Comparison of ENCODE assay signal across 19 cellular contexts in genomic region chr17:39757176-39757662, GRCh38. TPM values are rescaled to one million over a fixed set of nuclear protein-coding genes. Genes with fewer than 3 reads are reported as not detected.
A peak's percentile ranks its signal among the peaks of the same experiment; 100 is the strongest.
DNase-seq lines count a peak whose midpoint lies in the region; ATAC-seq and TF ChIP-seq lines count a peak whose summit lies in the region.
"Had no signal": no experiment of that assay in that cellular context is flagged by ENCODE, and none has a peak within 500 bp of the region (broad histone marks: within the 10 kb centered on the region; RNA-seq: fewer than 3 reads in every experiment).

No MANE protein-coding gene starts in this region.

- peaks cover 3% of the 10 kb centered on the region for H3K36me3 ChIP-seq in CD4-positive, alpha-beta memory T cell (ENCODE audit: insufficient read depth, low read length)
- H3K36me3 ChIP-seq in GM23338 (ENCODE audit: insufficient read depth): no peaks in the 10 kb centered on the region
- H3K36me3 ChIP-seq in ascending aorta: no peaks in the 10 kb centered on the region
- H3K36me3 ChIP-seq: brain microvascular endothelial cell, neural progenitor cell, thyroid gland had no signal

- peak overlapping the region; percentile 38; the same call in 1 of the 2 replicates for H2AFZ ChIP-seq in GM23338
- H2AFZ ChIP-seq: neural progenitor cell, PC-9 had no signal

- H3K36me3 Mint-ChIP-seq in CD4-positive, alpha-beta memory T cell: peaks cover 8 to 31% of the 10 kb centered on the region in 2 donors
- H3K36me3 Mint-ChIP-seq in GM23338 (ENCODE audit: low read depth): no peaks in the 10 kb centered on the region
- peaks cover 12% of the 10 kb centered on the region for H3K36me3 Mint-ChIP-seq in activated T-helper 1 cell treated with anti-CD3 and anti-CD28 coated beads, Interleukin-12 subunit alpha, Interleukin-12 subunit beta, Interleukin-2, Interleukin-4 antibody, amounts not matched to agents 30 ng/mL and 10 ng/mL and 1 ng/mL, durations not matched to agents 14 hours and 24 hours and 36 hours (ENCODE audit: low read depth)
- H3K36me3 Mint-ChIP-seq in naive thymus-derived CD8-positive, alpha-beta T cell: peaks cover 0 to 11% (median 8%) of the 10 kb centered on the region in 3 donors
- H3K36me3 Mint-ChIP-seq: neural progenitor cell, WTC11 had no signal

- no peaks in the 10 kb centered on the region for H3K79me2 ChIP-seq in GM23338 (replicated peaks; ENCODE audit: insufficient read depth)

- H3K27ac ChIP-seq in CD4-positive, alpha-beta memory T cell (ENCODE audit: low read depth, low read length): peak overlapping the region; percentile 90
- H3K27ac ChIP-seq in GM23338 (ENCODE audit: low read depth) (no peak overlapping the region), ascending aorta (no peak overlapping the region)
- H3K27ac ChIP-seq: brain microvascular endothelial cell, C4-2B, neural progenitor cell, PC-9, thyroid gland had no signal

- no peak overlapping the region for H3K4me2 ChIP-seq in GM23338
- H3K4me2 ChIP-seq: neural progenitor cell, PC-9 had no signal

- H3K4me3 Mint-ChIP-seq in CD4-positive, alpha-beta memory T cell: peak overlapping the region in 7 of 8 donors; percentile 7 to 66 (median 45)
- no peak overlapping the region; the same call in 2 of the 3 replicates for H3K4me3 Mint-ChIP-seq in GM23338
- peak overlapping the region; percentile 60 for H3K4me3 Mint-ChIP-seq in activated T-helper 1 cell treated with anti-CD3 and anti-CD28 coated beads, Interleukin-12 subunit alpha, Interleukin-12 subunit beta, Interleukin-2, Interleukin-4 antibody, amounts not matched to agents 30 ng/mL and 10 ng/mL and 1 ng/mL, durations not matched to agents 14 hours and 24 hours and 36 hours
- H3K4me3 Mint-ChIP-seq in naive thymus-derived CD8-positive, alpha-beta T cell: peak overlapping the region in 9 of 10 donors; percentile 47 to 91 (median 76)
- H3K4me3 Mint-ChIP-seq: WTC11 had no signal

- peaks cover 48 to 69% (median 56%) of the 10 kb centered on the region in 4 donors for H3K4me1 Mint-ChIP-seq in CD4-positive, alpha-beta memory T cell
- H3K4me1 Mint-ChIP-seq in GM23338: peaks cover 34% of the 10 kb centered on the region
- peaks cover 65% of the 10 kb centered on the region for H3K4me1 Mint-ChIP-seq in activated T-helper 1 cell treated with anti-CD3 and anti-CD28 coated beads, Interleukin-12 subunit alpha, Interleukin-12 subunit beta, Interleukin-2, Interleukin-4 antibody, amounts not matched to agents 30 ng/mL and 10 ng/mL and 1 ng/mL, durations not matched to agents 14 hours and 24 hours and 36 hours (ENCODE audit: low read depth)
- peaks cover 29 to 80% (median 71%) of the 10 kb centered on the region in 4 donors for H3K4me1 Mint-ChIP-seq in naive thymus-derived CD8-positive, alpha-beta T cell

- no peaks in the 10 kb centered on the region for H4K20me1 ChIP-seq in GM23338 (replicated peaks; ENCODE audit: insufficient read depth)

- no peak for TF ChIP-seq CTCF in GM23338 (conservative IDR thresholded peaks at IDR 0.05; ENCODE audit: low read depth in 2 of 2)
- TF ChIP-seq CTCF in ascending aorta (IDR thresholded peaks at IDR 0.05): no peak

- CTCF ChIA-PET in CD4-positive, alpha-beta memory T cell (lab: Charles Lee; ENCODE audit: partially characterized antibody): interaction anchor here (0.7 to 7.0 kb wide), 5 partner anchors 34 to 135 kb away, joined by 3 to 68 read pairs (median 9); partner anchors contain the start of gene IKZF3

- H3K9me3 ChIP-seq in CD4-positive, alpha-beta memory T cell (ENCODE audit: control insufficient read depth in 1 of 2, low read length in 2 of 2): no peaks in the 10 kb centered on the region
- no peaks in the 10 kb centered on the region for H3K9me3 ChIP-seq in ascending aorta
- H3K9me3 ChIP-seq: thyroid gland had no signal

- H3F3A ChIP-seq in GM23338 (replicated peaks; ENCODE audit: low read depth): peaks cover 12% of the 10 kb centered on the region

- H3K9me3 Mint-ChIP-seq in CD4-positive, alpha-beta memory T cell: no peaks in the 10 kb centered on the region
- H3K9me3 Mint-ChIP-seq in GM23338: no peaks in the 10 kb centered on the region; the same call in 2 of the 3 replicates
- no peaks in the 10 kb centered on the region for H3K9me3 Mint-ChIP-seq in activated T-helper 1 cell treated with anti-CD3 and anti-CD28 coated beads, Interleukin-12 subunit alpha, Interleukin-12 subunit beta, Interleukin-2, Interleukin-4 antibody, amounts not matched to agents 30 ng/mL and 10 ng/mL and 1 ng/mL, durations not matched to agents 14 hours and 24 hours and 36 hours
- no peaks in the 10 kb centered on the region for H3K9me3 Mint-ChIP-seq in naive thymus-derived CD8-positive, alpha-beta T cell
- H3K9me3 Mint-ChIP-seq: neural progenitor cell, WTC11 had no signal

- no peak for DNase-seq in CD4-positive, alpha-beta memory T cell
- no peak for DNase-seq in GM23338 (ENCODE audit: low spot score)
- DNase-seq in activated T-helper 1 cell treated with anti-CD3 and anti-CD28 coated beads, Interleukin-12 subunit alpha, Interleukin-12 subunit beta, Interleukin-2, Interleukin-4 antibody, amounts not matched to agents 30 ng/mL and 10 ng/mL and 1 ng/mL, durations not matched to agents 14 hours and 24 hours and 36 hours (ENCODE audit: low spot score): no peak
- DNase-seq in naive thymus-derived CD8-positive, alpha-beta T cell: no peak
- DNase-seq in ascending aorta (ENCODE audit: low spot score in 2 of 2): no peak
- DNase-seq: brain microvascular endothelial cell, mammary epithelial cell, NCI-H2029, NCI-H526, PC-9, retina, thyroid gland had no signal

- no peaks in the 10 kb centered on the region for H3K27me3 ChIP-seq in CD4-positive, alpha-beta memory T cell (ENCODE audit: insufficient read depth, low read length)
- H3K27me3 ChIP-seq in GM23338 (ENCODE audit: insufficient read depth): peaks cover 18% of the 10 kb centered on the region
- H3K27me3 ChIP-seq in ascending aorta: no peaks in the 10 kb centered on the region
- H3K27me3 ChIP-seq: brain microvascular endothelial cell, thyroid gland had no signal

- POLR2A ChIA-PET in CD4-positive, alpha-beta memory T cell (lab: Charles Lee; ENCODE audit: partially characterized antibody): interaction anchor here (1.1 to 8.1 kb wide), 11 partner anchors 13 to 105 kb away, joined by 5 to 99 read pairs (median 53); partner anchors contain the start of genes IKZF3, MIEN1 and PNMT
- POLR2A ChIA-PET in naive thymus-derived CD8-positive, alpha-beta T cell (lab: Charles Lee): interaction anchor here (0.7 to 6.2 kb wide), 9 partner anchors 8 to 137 kb away, joined by 3 to 87 read pairs (median 46); partner anchors contain the start of genes IKZF3 and MIEN1

- intact Hi-C loops in CD4-positive, alpha-beta memory T cell (cut with micrococcal nuclease): loop anchor here (10.0 kb wide), 1 partner anchor 198 kb away; no protein-coding TSS in a partner anchor
- intact Hi-C loops in activated T-helper 1 cell treated with anti-CD3 and anti-CD28 coated beads, Interleukin-12 subunit alpha, Interleukin-12 subunit beta, Interleukin-2, Interleukin-4 antibody, amounts not matched to agents 30 ng/mL and 10 ng/mL and 1 ng/mL, durations not matched to agents 14 hours and 24 hours and 36 hours (cut with micrococcal nuclease): loop anchor here (10.0 kb wide), 1 partner anchor 58 kb away; no protein-coding TSS in a partner anchor
- intact Hi-C loops in ascending aorta (cut with DNase I): no loop called here

- H3K27ac Mint-ChIP-seq in CD4-positive, alpha-beta memory T cell: peak overlapping the region; percentile 96 to 100 (median 98)
- H3K27ac Mint-ChIP-seq in GM23338: no peak overlapping the region
- peak overlapping the region; percentile 79 for H3K27ac Mint-ChIP-seq in activated T-helper 1 cell treated with anti-CD3 and anti-CD28 coated beads, Interleukin-12 subunit alpha, Interleukin-12 subunit beta, Interleukin-2, Interleukin-4 antibody, amounts not matched to agents 30 ng/mL and 10 ng/mL and 1 ng/mL, durations not matched to agents 14 hours and 24 hours and 36 hours
- H3K27ac Mint-ChIP-seq in naive thymus-derived CD8-positive, alpha-beta T cell: peak overlapping the region; percentile 83 to 99 (median 96)
- H3K27ac Mint-ChIP-seq: neural progenitor cell, WTC11 had no signal

- H3K4me3 ChIP-seq in CD4-positive, alpha-beta memory T cell (ENCODE audit: low read length in 2 of 2): no peak overlapping the region
- no peak overlapping the region for H3K4me3 ChIP-seq in GM23338
- no peak overlapping the region for H3K4me3 ChIP-seq in ascending aorta
- H3K4me3 ChIP-seq: neural progenitor cell, PC-9, thyroid gland had no signal

- H3K9me2 ChIP-seq in GM23338 (ENCODE audit: insufficient read depth): no peaks in the 10 kb centered on the region

- H3K4me1 ChIP-seq in CD4-positive, alpha-beta memory T cell (ENCODE audit: insufficient read depth, low read length): peaks cover 70% of the 10 kb centered on the region
- peaks cover 14% of the 10 kb centered on the region; the same call in 1 of the 2 replicates for H3K4me1 ChIP-seq in GM23338 (ENCODE audit: insufficient read depth)
- H3K4me1 ChIP-seq in ascending aorta: peaks cover 3 to 10% of the 10 kb centered on the region in 2 donors

- ATAC-seq in GM23338 (no peak), GM21723 (IDR thresholded peaks at IDR 0.05; ENCODE audit: unreplicated experiment) (no peak), HG03520 (IDR thresholded peaks at IDR 0.05; ENCODE audit: unreplicated experiment) (no peak)
- no peak for ATAC-seq in naive thymus-derived CD8-positive, alpha-beta T cell
- ATAC-seq: esophagus mucosa, WTC11 had no signal

- no peaks in the 10 kb centered on the region for H3K27me3 Mint-ChIP-seq in CD4-positive, alpha-beta memory T cell
- peaks cover 38% of the 10 kb centered on the region for H3K27me3 Mint-ChIP-seq in GM23338 (ENCODE audit: insufficient read depth, low read depth, poor library complexity)
- no peaks in the 10 kb centered on the region for H3K27me3 Mint-ChIP-seq in activated T-helper 1 cell treated with anti-CD3 and anti-CD28 coated beads, Interleukin-12 subunit alpha, Interleukin-12 subunit beta, Interleukin-2, Interleukin-4 antibody, amounts not matched to agents 30 ng/mL and 10 ng/mL and 1 ng/mL, durations not matched to agents 14 hours and 24 hours and 36 hours (ENCODE audit: insufficient read depth)
- no peaks in the 10 kb centered on the region for H3K27me3 Mint-ChIP-seq in naive thymus-derived CD8-positive, alpha-beta T cell

RNA-seq across cellular contexts. Expression of gene GRB7, which starts 19.5 kb away (rescaled TPM):
- total RNA-seq in CD4-positive, alpha-beta memory T cell: not detected
- polyA plus RNA-seq in CD4-positive, alpha-beta memory T cell: not detected
- 23.1 and 28.9 TPM in 2 replicates for total RNA-seq in GM23338 (2014; rRNA removed; shearing (Covaris generic))
- 12.8 and 13.1 TPM in 2 replicates for polyA plus RNA-seq in GM23338 (2016; fragmentation: Nextera tagmentation; extraction: Ambion mirVana)
- total RNA-seq in activated T-helper 1 cell treated with anti-CD3 and anti-CD28 coated beads, Interleukin-12 subunit alpha, Interleukin-12 subunit beta, Interleukin-2, Interleukin-4 antibody, amounts not matched to agents 30 ng/mL and 10 ng/mL and 1 ng/mL, durations not matched to agents 14 hours and 24 hours and 36 hours: 0.64 and 0.73 TPM in 2 replicates
- total RNA-seq in naive thymus-derived CD8-positive, alpha-beta T cell: not detected
- polyA plus RNA-seq in naive thymus-derived CD8-positive, alpha-beta T cell: not detected
- total RNA-seq in ascending aorta: 1.6 TPM
- total RNA-seq: dermis microvascular lymphatic vessel endothelial cell had no signal

RNA-seq across cellular contexts. Expression of gene MIEN1, which starts 26.9 kb away (rescaled TPM):
- 10 to 100 TPM; 35.8 TPM for total RNA-seq in CD4-positive, alpha-beta memory T cell
- 10 to 100 TPM; 90.8 to 96.6 TPM for polyA plus RNA-seq in CD4-positive, alpha-beta memory T cell
- total RNA-seq in GM23338 (2014; rRNA removed; shearing (Covaris generic)): 24.3 and 37.1 TPM in 2 replicates
- 91.8 and 106 TPM in 2 replicates for polyA plus RNA-seq in GM23338 (2016; fragmentation: Nextera tagmentation; extraction: Ambion mirVana)
- total RNA-seq in activated T-helper 1 cell treated with anti-CD3 and anti-CD28 coated beads, Interleukin-12 subunit alpha, Interleukin-12 subunit beta, Interleukin-2, Interleukin-4 antibody, amounts not matched to agents 30 ng/mL and 10 ng/mL and 1 ng/mL, durations not matched to agents 14 hours and 24 hours and 36 hours: 33.3 and 37.1 TPM in 2 replicates
- total RNA-seq in naive thymus-derived CD8-positive, alpha-beta T cell: 10 to 100 TPM; 28.9 to 33.2 TPM
- polyA plus RNA-seq in naive thymus-derived CD8-positive, alpha-beta T cell: 10 to 100 TPM; 75.6 to 81.6 (median 76.7) TPM
- total RNA-seq in ascending aorta: 64.2 TPM

RNA-seq across cellular contexts. Expression of gene ERBB2, which starts 57.4 kb away (rescaled TPM):
- total RNA-seq in CD4-positive, alpha-beta memory T cell: 1 to 10 TPM; 4.1 to 4.5 TPM
- under 1 TPM in 1 of 2 donors, not detected in 1; 0.55 TPM for polyA plus RNA-seq in CD4-positive, alpha-beta memory T cell
- 193 and 196 TPM in 2 replicates for total RNA-seq in GM23338 (2014; rRNA removed; shearing (Covaris generic))
- 44.9 and 46.2 TPM in 2 replicates for polyA plus RNA-seq in GM23338 (2016; fragmentation: Nextera tagmentation; extraction: Ambion mirVana)
- 2.5 and 3.0 TPM in 2 replicates for total RNA-seq in activated T-helper 1 cell treated with anti-CD3 and anti-CD28 coated beads, Interleukin-12 subunit alpha, Interleukin-12 subunit beta, Interleukin-2, Interleukin-4 antibody, amounts not matched to agents 30 ng/mL and 10 ng/mL and 1 ng/mL, durations not matched to agents 14 hours and 24 hours and 36 hours
- 1 to 10 TPM; 5.6 to 8.7 TPM for total RNA-seq in naive thymus-derived CD8-positive, alpha-beta T cell
- 1 to 10 TPM in 2 of 3 donors, under 1 TPM in 1; 0.85 to 2.4 (median 1.5) TPM for polyA plus RNA-seq in naive thymus-derived CD8-positive, alpha-beta T cell
- total RNA-seq in ascending aorta: 124 TPM

Comparison
In these comparisons a context has a peak if more than half of its experiments do, and no peak if none do; other contexts are left out.
1. RNA of gene ERBB2, which starts 57.4 kb away (total RNA-seq): 193 to 196 TPM in GM23338 and 124 TPM in ascending aorta (single experiment); 5.6 to 8.7 TPM in naive thymus-derived CD8-positive, alpha-beta T cell, 4.1 to 4.5 TPM in CD4-positive, alpha-beta memory T cell and 2.5 to 3.0 TPM in activated T-helper 1 cell treated with anti-CD3 and anti-CD28 coated beads, Interleukin-12 subunit alpha, Interleukin-12 subunit beta, Interleukin-2, Interleukin-4 antibody, amounts not matched to agents 30 ng/mL and 10 ng/mL and 1 ng/mL, durations not matched to agents 14 hours and 24 hours and 36 hours; every median in the first group is over 10 times any median in the second.